In the genomic region with DNA sequence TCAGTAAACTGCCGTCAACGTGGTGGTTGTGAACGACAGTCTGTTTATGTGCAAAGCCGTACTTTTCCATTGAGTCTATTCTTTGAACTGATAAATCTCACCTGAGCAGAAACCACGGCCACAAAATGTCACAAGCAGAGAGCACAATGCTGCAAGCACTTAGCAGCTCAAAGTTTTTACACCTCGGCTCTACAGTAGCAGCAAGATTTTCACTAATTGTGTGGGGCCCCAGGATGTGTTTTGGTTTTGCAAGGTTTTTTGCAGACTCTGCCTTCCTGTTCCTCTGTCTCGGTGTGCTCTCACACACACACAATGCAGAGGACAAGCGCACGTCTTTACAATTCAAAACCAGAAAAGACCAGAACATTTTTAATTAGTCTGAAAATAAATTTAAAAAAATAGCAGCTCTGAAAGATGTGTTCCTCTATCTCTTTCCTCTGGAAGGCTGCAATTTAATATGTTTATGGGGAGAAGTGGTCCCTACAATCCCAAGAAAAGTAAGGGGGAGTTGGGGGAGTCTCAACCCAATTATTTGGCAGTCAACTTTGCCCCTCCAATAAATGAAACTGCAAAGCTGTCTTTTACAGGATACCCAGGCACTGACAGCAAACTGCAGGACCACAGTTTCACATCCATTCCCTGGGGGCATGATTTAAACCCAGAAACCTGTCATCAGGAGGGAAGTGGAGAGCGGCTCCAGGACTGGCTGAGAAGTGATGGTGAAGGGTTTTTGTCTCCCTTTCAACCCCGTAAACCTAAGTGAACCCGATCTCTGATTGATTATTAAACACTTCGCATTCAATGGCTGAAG, we compare ENCODE assay signal across 8 cellular contexts.
DNase-seq lines count a peak whose midpoint lies in the region; ATAC-seq lines count a peak whose summit lies in the region.

No MANE protein-coding gene starts in this region.

- intact Hi-C loops in left cardiac atrium (cut with DNase I) (no loop called here), Right ventricle myocardium inferior (cut with DNase I) (no loop called here), posterior cingulate gyrus (cut with DNase I) (no loop called here)

- ATAC-seq in left cardiac atrium (peak; percentile 44 to 67), Right ventricle myocardium inferior (no peak), HG03175 (IDR thresholded peaks at IDR 0.05; ENCODE audit: unreplicated experiment) (peak; percentile 73), left lobe of liver (peak; percentile 42)

- DNase-seq in left cardiac atrium (no peak), Right ventricle myocardium inferior (ENCODE audit: missing footprints) (no peak), left lobe of liver (ENCODE audit: low spot score) (no peak), posterior cingulate gyrus (no peak), NCI-H128 (lab: John Stamatoyannopoulos, UW; ENCODE audit: unreplicated experiment) (no peak), AG08395 (ENCODE audit: low spot score) (no peak)
- peak; percentile 43 to 49 for DNase-seq in activated CD4-positive, alpha-beta T cell treated with anti-CD3 and anti-CD28 coated beads for 4 hours

Comparison
In these comparisons a context has a peak if more than half of its experiments do, and no peak if none do; other contexts are left out.
1. DNase-seq: peak in activated CD4-positive, alpha-beta T cell treated with anti-CD3 and anti-CD28 coated beads for 4 hours (2 of 2); none in left cardiac atrium (single experiment), Right ventricle myocardium inferior (single experiment), left lobe of liver (single experiment), posterior cingulate gyrus (0 of 10), NCI-H128 (single experiment) and AG08395 (single experiment).